ENCODE assay signal across 21 cellular contexts in genomic region chr12:66698558-66698957, GRCh38. TPM values are rescaled to one million over a fixed set of nuclear protein-coding genes. Genes with fewer than 3 reads are reported as not detected.
DNase-seq lines count a peak whose midpoint lies in the region; ATAC-seq and TF ChIP-seq lines count a peak whose summit lies in the region.
"Had no signal": no experiment of that assay in that cellular context is flagged by ENCODE, and none has a peak within 500 bp of the region (broad histone marks: within the 10 kb centered on the region; RNA-seq: fewer than 3 reads in every experiment).

No MANE protein-coding gene starts in this region.

- H3K4me3 ChIP-seq in CD8-positive, alpha-beta T cell (ENCODE audit: low read depth, low read length), result no peak overlapping the region
- H3K4me3 ChIP-seq in Loucy (ENCODE audit: low read length, poor library complexity, severe bottlenecking), result no peak overlapping the region
- no peak overlapping the region for H3K4me3 ChIP-seq in heart left ventricle
- H3K4me3 ChIP-seq: HAP-1 had no signal

- no peak for TF ChIP-seq CTCF in CD8-positive, alpha-beta T cell (IDR thresholded peaks at IDR 0.05)
- TF ChIP-seq CTCF in Loucy (conservative IDR thresholded peaks at IDR 0.05; ENCODE audit: low read length) (peak; percentile 27; the same call in 1 of the 2 replicates), VCaP (conservative IDR thresholded peaks at IDR 0.05) (0 out of 2 replicates have a peak, but pooled peaks have one; percentile 16), heart left ventricle (IDR thresholded peaks at IDR 0.05) (no peak)

- ATAC-seq in CD8-positive, alpha-beta T cell, result no peak
- peak; percentile 33 to 44 for ATAC-seq in naive thymus-derived CD8-positive, alpha-beta T cell
- no peak for ATAC-seq in heart left ventricle
- ATAC-seq: T-helper 17 cell had no signal

- intact Hi-C loops in CD8-positive, alpha-beta T cell (cut with DNase I, micrococcal nuclease), result no loop called here
- intact Hi-C loops in heart left ventricle (cut with DNase I), result loop anchor here in 5 of 10 donors (10.0 kb wide), 5 partner anchors 156 to 554 kb away; no protein-coding TSS in a partner anchor

- H3K4me1 Mint-ChIP-seq in CD8-positive, alpha-beta T cell (ENCODE audit: low read depth), result peaks cover 32% of the 10 kb centered on the region
- peaks cover 24 to 37% (median 35%) of the 10 kb centered on the region in 4 donors for H3K4me1 Mint-ChIP-seq in naive thymus-derived CD8-positive, alpha-beta T cell

- DNase-seq in CD8-positive, alpha-beta T cell, result no peak
- no peak for DNase-seq in naive thymus-derived CD8-positive, alpha-beta T cell
- DNase-seq in NCI-H1694 treated with DMSO at 0.1 percent for 48 hours (lab: John Stamatoyannopoulos, UW) (no peak), NCI-H82 treated with DMSO at 0.1 percent for 48 hours (lab: John Stamatoyannopoulos, UW; ENCODE audit: unreplicated experiment) (no peak), heart left ventricle (no peak)
- DNase-seq: BE2C, KBM-7, NCI-H1048, NCI-H1417, NCI-H187, NCI-H2081 treated with DMSO at 0.1 percent for 48 hours, NCI-H2171 treated with DMSO at 0.1 percent for 48 hours, NCI-H345, NCI-H510A treated with DMSO at 0.1 percent for 48 hours, NCI-H748 treated with DMSO at 0.1 percent for 48 hours, OCI-M1, SK-N-SH, T-helper 17 cell had no signal

- H3K79me2 ChIP-seq in Loucy (ENCODE audit: insufficient read depth, low read length), result no peaks in the 10 kb centered on the region

- no peak for TF ChIP-seq POLR2A in heart left ventricle (IDR thresholded peaks at IDR 0.05)

- no peaks in the 10 kb centered on the region for H3K9me3 ChIP-seq in CD8-positive, alpha-beta T cell (ENCODE audit: low read length)
- H3K9me3 ChIP-seq in Loucy (ENCODE audit: insufficient read depth, low read depth, low read length) (no peaks in the 10 kb centered on the region), heart left ventricle (no peaks in the 10 kb centered on the region)
- H3K9me3 ChIP-seq: BE2C, HAP-1, SK-N-SH had no signal

- no peak overlapping the region for H3K27ac ChIP-seq in CD8-positive, alpha-beta T cell (ENCODE audit: low read depth, low read length)
- H3K27ac ChIP-seq in VCaP (no peak overlapping the region), heart left ventricle (no peak overlapping the region)

- no peaks in the 10 kb centered on the region for H4K20me1 ChIP-seq in Loucy (ENCODE audit: insufficient read depth, low read length, poor library complexity, severe bottlenecking)

- no peaks in the 10 kb centered on the region for H3K36me3 Mint-ChIP-seq in CD8-positive, alpha-beta T cell
- H3K36me3 Mint-ChIP-seq in naive thymus-derived CD8-positive, alpha-beta T cell, result no peaks in the 10 kb centered on the region

- CTCF ChIA-PET in CD8-positive, alpha-beta T cell (lab: Charles Lee), result interaction anchor here (1.0 to 5.2 kb wide), 6 partner anchors 9 to 324 kb away, joined by 3 to 39 read pairs (median 5); no protein-coding TSS in a partner anchor

- H3K27ac Mint-ChIP-seq in CD8-positive, alpha-beta T cell, result no peak overlapping the region
- peak overlapping the region in 7 of 10 donors; percentile 9 to 67 (median 33) for H3K27ac Mint-ChIP-seq in naive thymus-derived CD8-positive, alpha-beta T cell
- H3K27ac Mint-ChIP-seq: T-helper 17 cell had no signal

- POLR2A ChIA-PET in CD8-positive, alpha-beta T cell (lab: Charles Lee), result no interaction called here
- POLR2A ChIA-PET in naive thymus-derived CD8-positive, alpha-beta T cell (lab: Charles Lee), result interaction anchor here (1.8 kb wide), 1 partner anchor 11 kb away, joined by 7 read pairs; no protein-coding TSS in a partner anchor

- 72 to 78% (median 77%) methylated on average over 4 of the region's 4 CpGs for WGBS in heart left ventricle, 4 donors

- H2AFZ ChIP-seq in Loucy (ENCODE audit: low read length), result no peak overlapping the region

- no peaks in the 10 kb centered on the region for H3K27me3 ChIP-seq in CD8-positive, alpha-beta T cell (ENCODE audit: insufficient read depth, low read length)
- H3K27me3 ChIP-seq in Loucy (ENCODE audit: insufficient read depth, low read length, poor library complexity, severe bottlenecking) (no peaks in the 10 kb centered on the region), heart left ventricle (peaks cover 0 to 22% (median 0%) of the 10 kb centered on the region in 9 donors)
- H3K27me3 ChIP-seq: BE2C had no signal

- no peaks in the 10 kb centered on the region for H3K9me2 ChIP-seq in Loucy (replicated peaks; ENCODE audit: low read depth, low read length)
- H3K9me2 ChIP-seq: SK-N-SH had no signal

- H3F3A ChIP-seq in Loucy (ENCODE audit: low read depth), result no peaks in the 10 kb centered on the region

- H3K9me3 Mint-ChIP-seq in CD8-positive, alpha-beta T cell, result no peaks in the 10 kb centered on the region
- peaks cover 0 to 4% (median 0%) of the 10 kb centered on the region in 9 donors for H3K9me3 Mint-ChIP-seq in naive thymus-derived CD8-positive, alpha-beta T cell

- peaks cover 14% of the 10 kb centered on the region for H3K4me1 ChIP-seq in CD8-positive, alpha-beta T cell (ENCODE audit: insufficient read depth, low read length)
- H3K4me1 ChIP-seq in Loucy (ENCODE audit: insufficient read depth, low read length, poor library complexity, severe bottlenecking) (no peaks in the 10 kb centered on the region), heart left ventricle (no peaks in the 10 kb centered on the region)
- H3K4me1 ChIP-seq: BE2C, HAP-1 had no signal

- no peak overlapping the region for H3K4me2 ChIP-seq in Loucy (ENCODE audit: low read depth, low read length, poor library complexity, severe bottlenecking)
- H3K4me2 ChIP-seq: SK-N-SH had no signal

- H3K9ac ChIP-seq in Loucy (ENCODE audit: low read depth, low read length, poor library complexity, severe bottlenecking), result no peak overlapping the region
- H3K9ac ChIP-seq: SK-N-SH had no signal

- peaks cover 5% of the 10 kb centered on the region for H3K27me3 Mint-ChIP-seq in CD8-positive, alpha-beta T cell (ENCODE audit: low read depth)
- H3K27me3 Mint-ChIP-seq in naive thymus-derived CD8-positive, alpha-beta T cell, result peaks cover 0 to 7% (median 0%) of the 10 kb centered on the region in 5 donors

- no peaks in the 10 kb centered on the region for H3K36me3 ChIP-seq in CD8-positive, alpha-beta T cell (ENCODE audit: insufficient read depth, low read length)
- no peaks in the 10 kb centered on the region for H3K36me3 ChIP-seq in Loucy (ENCODE audit: insufficient read depth, low read length)
- H3K36me3 ChIP-seq in heart left ventricle, result no peaks in the 10 kb centered on the region
- H3K36me3 ChIP-seq: BE2C, HAP-1 had no signal

- peak overlapping the region; percentile 29 for H3K4me3 Mint-ChIP-seq in CD8-positive, alpha-beta T cell
- peak overlapping the region in 7 of 10 donors; percentile 0 to 58 (median 21) for H3K4me3 Mint-ChIP-seq in naive thymus-derived CD8-positive, alpha-beta T cell
- H3K4me3 Mint-ChIP-seq: T-helper 17 cell had no signal

RNA-seq across cellular contexts. Expression of gene GRIP1, which starts 19.7 kb away (rescaled TPM):
- 1 to 10 TPM in 1 of 2 experiments, under 1 TPM in 1; 0.73 to 1.7 TPM for total RNA-seq in CD8-positive, alpha-beta T cell
- 1 to 10 TPM; 1.1 to 1.6 TPM for total RNA-seq in naive thymus-derived CD8-positive, alpha-beta T cell
- polyA plus RNA-seq in naive thymus-derived CD8-positive, alpha-beta T cell, result 1 to 10 TPM in 1 of 3 donors, under 1 TPM in 2; 0.25 to 4.2 (median 0.95) TPM
- 1 to 10 TPM in 7 of 9 donors, under 1 TPM in 2; 0.44 to 8.4 (median 2.0) TPM for total RNA-seq in heart left ventricle
- under 1 TPM; 0.30 to 0.54 TPM for polyA plus RNA-seq in heart left ventricle

Comparison
In these comparisons a context has a peak if more than half of its experiments do, and no peak if none do; other contexts are left out.
1. ATAC-seq: peak in naive thymus-derived CD8-positive, alpha-beta T cell (2 of 2); none in CD8-positive, alpha-beta T cell (single experiment) and heart left ventricle (0 of 4).
2. CTCF ChIP-seq: peak in Loucy (single experiment) and VCaP (single experiment); none in CD8-positive, alpha-beta T cell (single experiment) and heart left ventricle (0 of 12).